Comparison of ENCODE assay signal across 9 cellular contexts in the genomic region with DNA sequence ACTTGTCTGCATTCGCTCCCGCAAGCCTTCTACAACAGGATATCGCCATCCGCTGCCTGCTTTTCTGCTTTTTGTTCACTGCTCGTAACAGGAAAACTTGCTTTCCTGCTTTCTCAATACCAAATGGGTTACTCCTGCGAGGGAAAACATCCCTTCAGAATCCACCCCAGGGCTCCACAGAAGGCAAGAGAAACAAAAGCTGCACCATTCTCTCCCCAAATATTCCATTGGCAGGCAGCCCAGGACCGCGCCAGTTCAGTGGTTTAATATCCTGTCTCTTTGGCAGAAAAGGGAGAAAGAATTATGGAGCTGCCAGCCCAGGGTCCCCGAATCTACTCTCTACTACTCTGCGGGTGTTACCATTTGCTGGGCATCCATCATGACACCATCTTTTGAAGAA.
DNase-seq lines count a peak whose midpoint lies in the region; ATAC-seq lines count a peak whose summit lies in the region.
"Had no signal": no experiment of that assay in that cellular context is flagged by ENCODE, and none has a peak within 500 bp of the region (broad histone marks: within the 10 kb centered on the region; RNA-seq: fewer than 3 reads in every experiment).

No MANE protein-coding gene starts in this region.

- peaks cover 16% of the 10 kb centered on the region for H3K9me3 ChIP-seq in SJSA1 (replicated peaks)

- peaks cover 4% of the 10 kb centered on the region; the same call in 1 of the 2 replicates for H3K36me3 ChIP-seq in SJSA1

- H3K4me1 ChIP-seq in SJSA1 (replicated peaks) = peaks cover 28% of the 10 kb centered on the region

- no peaks in the 10 kb centered on the region for H3K9me3 Mint-ChIP-seq in activated T-cell treated with anti-CD3 and anti-CD28 coated beads, Interleukin-2, amount 50 U/mL, for 4 hours

- H3K27me3 Mint-ChIP-seq in activated T-cell treated with anti-CD3 and anti-CD28 coated beads, Interleukin-2, amount 50 U/mL, for 4 hours (ENCODE audit: low read depth) = no peaks in the 10 kb centered on the region

- ATAC-seq in GM19395 (IDR thresholded peaks at IDR 0.05; ENCODE audit: unreplicated experiment) = no peak
- ATAC-seq in GM18498 (IDR thresholded peaks at IDR 0.05; ENCODE audit: unreplicated experiment) = no peak
- no peak for ATAC-seq in activated T-cell treated with anti-CD3 and anti-CD28 coated beads, Interleukin-2, amount 50 U/mL, for 4 hours

- H3K27ac ChIP-seq in SJSA1 = no peak overlapping the region

- peak; percentile 26 for DNase-seq in GM03348 (ENCODE audit: low spot score)
- DNase-seq in SJSA1 (ENCODE audit: low read depth in 1 of 2, low spot score in 2 of 2) = peak; percentile 84 to 86
- DNase-seq in foreskin melanocyte = peak; percentile 14
- peak; percentile 21 for DNase-seq in skeletal muscle cell (ENCODE audit: low read depth)
- no peak for DNase-seq in superior temporal gyrus (ENCODE audit: extremely low spot score)
- no peak for DNase-seq in activated T-cell treated with anti-CD3 and anti-CD28 coated beads, Interleukin-2, amount 50 U/mL, for 4 hours
- DNase-seq: activated gamma-delta T cell had no signal

- H3K27me3 ChIP-seq in SJSA1 (replicated peaks) = no peaks in the 10 kb centered on the region

- H3K36me3 Mint-ChIP-seq in activated T-cell treated with anti-CD3 and anti-CD28 coated beads, Interleukin-2, amount 50 U/mL, for 4 hours (ENCODE audit: insufficient read depth) = peaks cover 15% of the 10 kb centered on the region

- no peak overlapping the region for H3K4me3 Mint-ChIP-seq in activated T-cell treated with anti-CD3 and anti-CD28 coated beads, Interleukin-2, amount 50 U/mL, for 4 hours

- H3K4me3 ChIP-seq in SJSA1 (no peak overlapping the region), skeletal muscle cell (ENCODE audit: low read depth, low read length) (no peak overlapping the region)

- H3K4me1 Mint-ChIP-seq in activated T-cell treated with anti-CD3 and anti-CD28 coated beads, Interleukin-2, amount 50 U/mL, for 4 hours (ENCODE audit: low read depth) = peaks cover 85% of the 10 kb centered on the region

Comparison
In these comparisons a context has a peak if more than half of its experiments do, and no peak if none do; other contexts are left out.
1. DNase-seq: peak in GM03348 (single experiment), SJSA1 (2 of 2), foreskin melanocyte (single experiment) and skeletal muscle cell (single experiment); none in superior temporal gyrus (single experiment) and activated T-cell treated with anti-CD3 and anti-CD28 coated beads, Interleukin-2, amount 50 U/mL, for 4 hours (single experiment).